ENCODE assay signal across 8 cellular contexts in genomic region chr18:76451475-76452331, GRCh38. TPM values are rescaled to one million over a fixed set of nuclear protein-coding genes. Genes with fewer than 3 reads are reported as not detected.
DNase-seq lines count a peak whose midpoint lies in the region; ATAC-seq and TF ChIP-seq lines count a peak whose summit lies in the region.

No MANE protein-coding gene starts in this region.

- H3K4me1 Mint-ChIP-seq in activated CD8-positive, alpha-beta T cell treated with anti-CD3 and anti-CD28 coated beads, Interleukin-2, amount 10 ng/mL, durations not matched to agents 7 days and 5 days (ENCODE audit: low read depth), result peaks cover 15% of the 10 kb centered on the region

- H3K79me1 ChIP-seq in trophoblast cell (ENCODE audit: low read length), result peaks cover 3% of the 10 kb centered on the region

- no peak overlapping the region for H3K4ac ChIP-seq in trophoblast cell (ENCODE audit: low read depth, low read length)

- peak overlapping the region; percentile 79 for H3K4me3 Mint-ChIP-seq in activated CD8-positive, alpha-beta T cell treated with anti-CD3 and anti-CD28 coated beads, Interleukin-2, amount 10 ng/mL, durations not matched to agents 7 days and 5 days

- POLR2A ChIA-PET in HEK293 (lab: Yijun Ruan, JAX), result no interaction called here
- POLR2A ChIA-PET in activated CD8-positive, alpha-beta T cell treated with anti-CD3 and anti-CD28 coated beads, Interleukin-2, amount 10 ng/mL, durations not matched to agents 7 days and 5 days (lab: Charles Lee), result no interaction called here

- H2AK5ac ChIP-seq in trophoblast cell (ENCODE audit: low read length), result no peak overlapping the region

- no peak overlapping the region for H3K23ac ChIP-seq in trophoblast cell (ENCODE audit: low read length)

- H3K4me3 ChIP-seq in HEK293 (ENCODE audit: low read depth, low read length), result peak overlapping the region; percentile 6; the same call in 1 of the 2 replicates
- H3K4me3 ChIP-seq in trophoblast cell (ENCODE audit: low read depth, low read length), result no peak overlapping the region

- H3K9me3 ChIP-seq in HEK293 (ENCODE audit: control insufficient read depth, insufficient read depth, low read depth, low read length) (no peaks in the 10 kb centered on the region), trophoblast cell (ENCODE audit: insufficient read depth, low read depth, low read length) (no peaks in the 10 kb centered on the region)

- CTCF ChIA-PET in HEK293 (lab: Yijun Ruan, JAX), result interaction anchor here (1.1 to 3.8 kb wide), 2 partner anchors 26 to 53 kb away, joined by 4 to 13 read pairs; no protein-coding TSS in a partner anchor
- CTCF ChIA-PET in activated CD8-positive, alpha-beta T cell treated with anti-CD3 and anti-CD28 coated beads, Interleukin-2, amount 10 ng/mL, durations not matched to agents 7 days and 5 days (lab: Charles Lee), result interaction anchor here (1.2 to 1.3 kb wide), 2 partner anchors 9 to 53 kb away, joined by 4 to 5 read pairs; no protein-coding TSS in a partner anchor

- H3K18ac ChIP-seq in trophoblast cell (ENCODE audit: low read length), result no peak overlapping the region

- no peak overlapping the region for H4K91ac ChIP-seq in trophoblast cell (ENCODE audit: low read depth, low read length)

- peak overlapping the region; percentile 86 for H3K4me2 ChIP-seq in trophoblast cell (ENCODE audit: low read length)

- no CpG with 5 or more reads among the region's 26 CpGs for WGBS in trophoblast cell (ENCODE audit: extremely low coverage, insufficient coverage, insufficient read length)

- DNase-seq in AG20443 (ENCODE audit: low spot score), result peak; percentile 35
- no peak for DNase-seq in activated CD8-positive, alpha-beta T cell treated with anti-CD3 and anti-CD28 coated beads, Interleukin-2, amount 10 ng/mL, durations not matched to agents 7 days and 5 days
- DNase-seq in globus pallidus (ENCODE audit: low spot score), result peak; percentile 66
- no peak for DNase-seq in trophoblast cell
- no peak for DNase-seq in NCI-H2171 treated with DMSO at 0.1 percent for 48 hours (lab: John Stamatoyannopoulos, UW)
- DNase-seq in NCI-H774 (lab: John Stamatoyannopoulos, UW), result no peak
- DNase-seq in hepatic stellate cell (ENCODE audit: low spot score), result no peak

- no peak overlapping the region for H2BK120ac ChIP-seq in trophoblast cell (ENCODE audit: insufficient read depth, low read length, poor library complexity)

- no peak overlapping the region for H3K9ac ChIP-seq in trophoblast cell (ENCODE audit: low read length)

- peak; percentile 54 for ATAC-seq in activated CD8-positive, alpha-beta T cell treated with anti-CD3 and anti-CD28 coated beads, Interleukin-2, amount 10 ng/mL, durations not matched to agents 7 days and 5 days

- peaks cover 18% of the 10 kb centered on the region for H3K27me3 Mint-ChIP-seq in activated CD8-positive, alpha-beta T cell treated with anti-CD3 and anti-CD28 coated beads, Interleukin-2, amount 10 ng/mL, durations not matched to agents 7 days and 5 days (ENCODE audit: low read depth)

- H3K79me2 ChIP-seq in trophoblast cell (ENCODE audit: control insufficient read depth, insufficient read depth, low read length, poor library complexity), result no peaks in the 10 kb centered on the region

- H3K27me3 ChIP-seq in trophoblast cell (ENCODE audit: insufficient read depth, low read length), result peaks cover 2% of the 10 kb centered on the region

- no peak overlapping the region for H3K27ac Mint-ChIP-seq in activated CD8-positive, alpha-beta T cell treated with anti-CD3 and anti-CD28 coated beads, Interleukin-2, amount 10 ng/mL, durations not matched to agents 7 days and 5 days

- H3K4me1 ChIP-seq in HEK293 (ENCODE audit: control insufficient read depth, insufficient read depth, low read length), result peaks cover 46% of the 10 kb centered on the region
- H3K4me1 ChIP-seq in trophoblast cell (ENCODE audit: control insufficient read depth in 1 of 2, insufficient read depth in 2 of 2, low read length in 2 of 2), result peaks cover 7 to 10% of the 10 kb centered on the region in 2 experiments

- no peak overlapping the region for H2BK12ac ChIP-seq in trophoblast cell (ENCODE audit: low read length)

- H4K12ac ChIP-seq in trophoblast cell (ENCODE audit: low read depth, low read length), result no peak overlapping the region

- H3K36me3 Mint-ChIP-seq in activated CD8-positive, alpha-beta T cell treated with anti-CD3 and anti-CD28 coated beads, Interleukin-2, amount 10 ng/mL, durations not matched to agents 7 days and 5 days (ENCODE audit: low read depth), result no peaks in the 10 kb centered on the region

- H3K36me3 ChIP-seq in HEK293 (ENCODE audit: control insufficient read depth in 2 of 2, insufficient read depth in 1 of 2, low read length in 2 of 2), result no peaks in the 10 kb centered on the region
- no peaks in the 10 kb centered on the region for H3K36me3 ChIP-seq in trophoblast cell (ENCODE audit: control insufficient read depth in 1 of 2, insufficient read depth in 2 of 2, low read length in 2 of 2)

- H3K14ac ChIP-seq in trophoblast cell (ENCODE audit: low read length), result no peak overlapping the region

- no peak overlapping the region for H2BK5ac ChIP-seq in trophoblast cell (ENCODE audit: low read depth, low read length, poor library complexity)

- TF ChIP-seq CTCF in HEK293 (tag by site-specific recombination; IDR thresholded peaks at IDR 0.05), result no peak

- H3K9me3 Mint-ChIP-seq in activated CD8-positive, alpha-beta T cell treated with anti-CD3 and anti-CD28 coated beads, Interleukin-2, amount 10 ng/mL, durations not matched to agents 7 days and 5 days (ENCODE audit: insufficient read depth), result no peaks in the 10 kb centered on the region

- H3K27ac ChIP-seq in HEK293 (ENCODE audit: extremely low read depth, low read depth, low read length) (peak overlapping the region; percentile 53; the same call in 1 of the 2 replicates), trophoblast cell (ENCODE audit: low read depth, low read length) (no peak overlapping the region)

- H4K8ac ChIP-seq in trophoblast cell (ENCODE audit: low read depth, low read length), result peak overlapping the region; percentile 17

- no peak overlapping the region for H2AFZ ChIP-seq in trophoblast cell (ENCODE audit: insufficient read depth, low read length, poor library complexity)

TF ChIP-seq in HEK293, 187 proteins besides CTCF, POLR2A, EP300 and RAD21 (continues in another document):
- TF ChIP-seq ZNF175 (tag by site-specific recombination; IDR thresholded peaks at IDR 0.05) (no peak), FEZF1 (tag by site-specific recombination; IDR thresholded peaks at IDR 0.05) (peak; percentile 94), ZNF560 (tag by site-specific recombination; IDR thresholded peaks at IDR 0.05; ENCODE audit: borderline replicate concordance) (no peak), ZXDB (tag by site-specific recombination; IDR thresholded peaks at IDR 0.05) (peak; percentile 99), GLIS1 (tag by site-specific recombination; IDR thresholded peaks at IDR 0.05) (peak; percentile 37; the same call in 1 of the 2 replicates), ZNF26 (tag by site-specific recombination; IDR thresholded peaks at IDR 0.05) (no peak), ZNF600 (tag by site-specific recombination; IDR thresholded peaks at IDR 0.05) (no peak), ZNF24 (tag by site-specific recombination; IDR thresholded peaks at IDR 0.05) (no peak), ZBTB49 (tag by site-specific recombination; IDR thresholded peaks at IDR 0.05; ENCODE audit: low read depth) (no peak), GLIS2 (tag by site-specific recombination; IDR thresholded peaks at IDR 0.05) (peak; percentile 59; the same call in 1 of the 2 replicates), GLI2 (tag by site-specific recombination; IDR thresholded peaks at IDR 0.05; ENCODE audit: borderline replicate concordance, low read depth) (no peak), ZBTB20 (tag by site-specific recombination; IDR thresholded peaks at IDR 0.05) (0 out of 2 replicates have a peak, but pooled peaks have one; percentile 24), ZNF433 (tag by site-specific recombination; IDR thresholded peaks at IDR 0.05; ENCODE audit: low read depth) (no peak), SCRT2 (tag by site-specific recombination; IDR thresholded peaks at IDR 0.05) (no peak), ZNF776 (tag by site-specific recombination; IDR thresholded peaks at IDR 0.05; ENCODE audit: borderline replicate concordance) (no peak), ZNF155 (tag by site-specific recombination; IDR thresholded peaks at IDR 0.05) (no peak)

RNA-seq across cellular contexts. Expression of gene ZNF516, which starts 43.3 kb away (rescaled TPM):
- 1 to 10 TPM; 2.5 to 3.3 TPM for total RNA-seq in activated CD8-positive, alpha-beta T cell treated with anti-CD3 and anti-CD28 coated beads, Interleukin-2, amount 10 ng/mL, durations not matched to agents 7 days and 5 days
- 6.6 and 8.8 TPM in 2 replicates for polyA plus RNA-seq in trophoblast cell (2013)

Comparison
In these comparisons a context has a peak if more than half of its experiments do, and no peak if none do; other contexts are left out.
1. DNase-seq: peak in AG20443 (single experiment) and globus pallidus (single experiment); none in activated CD8-positive, alpha-beta T cell treated with anti-CD3 and anti-CD28 coated beads, Interleukin-2, amount 10 ng/mL, durations not matched to agents 7 days and 5 days (single experiment), trophoblast cell (0 of 2), NCI-H2171 treated with DMSO at 0.1 percent for 48 hours (single experiment), NCI-H774 (single experiment) and hepatic stellate cell (single experiment).